In genomic region chr14:85811340-85811739, GRCh38 we compare ENCODE assay signal across 22 cellular contexts.
"Had no signal": no experiment of that assay in that cellular context is flagged by ENCODE, and none has a peak within 500 bp of the region (broad histone marks: within the 10 kb centered on the region; RNA-seq: fewer than 3 reads in every experiment).

No MANE protein-coding gene starts in this region.

- H3K4me1 ChIP-seq: adrenal gland, foreskin keratinocyte, parathyroid adenoma, upper lobe of left lung had no signal

- H3K79me2 ChIP-seq: parathyroid adenoma had no signal

- ATAC-seq: activated naive CD4-positive, alpha-beta T cell treated with anti-CD3 and anti-CD28 coated beads, Interleukin-2, amount 50 U/mL, for 72 hours; foreskin keratinocyte; naive thymus-derived CD8-positive, alpha-beta T cell; sciatic nerve; stimulated activated naive B cell treated with anti-CD40 and anti-IgM and Interleukin-4, amounts not matched to agents 10 μg/mL and 1 μg/mL and 100 μg/mL, for 72 hours; WTC11 had no signal

- H3K27me3 Mint-ChIP-seq: activated CD4-positive, alpha-beta memory T cell treated with anti-CD3 and anti-CD28 coated beads for 36 hours; stimulated activated naive B cell treated with anti-CD40 and anti-IgM and Interleukin-4, amounts not matched to agents 10 μg/mL and 1 μg/mL and 100 μg/mL, for 72 hours had no signal

- H3K9me3 ChIP-seq: adrenal gland, thoracic aorta, upper lobe of left lung had no signal

- H3K4me3 ChIP-seq: adrenal gland, cardiac muscle cell, dorsolateral prefrontal cortex, smooth muscle cell, thoracic aorta, upper lobe of left lung had no signal

- H3K4me2 ChIP-seq: smooth muscle cell had no signal

- H3K4me1 Mint-ChIP-seq: stimulated activated naive B cell treated with anti-CD40 and anti-IgM and Interleukin-4, amounts not matched to agents 10 μg/mL and 1 μg/mL and 100 μg/mL, for 72 hours had no signal

- H3K27ac ChIP-seq: adrenal gland, cardiac muscle cell, dorsolateral prefrontal cortex, foreskin keratinocyte, parathyroid adenoma, thoracic aorta, upper lobe of left lung had no signal

- DNase-seq: activated CD4-positive, alpha-beta memory T cell treated with anti-CD3 and anti-CD28 coated beads for 36 hours; activated CD4-positive, alpha-beta T cell treated with anti-CD3 and anti-CD28 coated beads for 4 hours; activated gamma-delta T cell treated with Interleukin-2 at 50 U/mL for 16 hours; activated T-cell treated with anti-CD3 and anti-CD28 coated beads for 4 hours; adrenal gland; dorsolateral prefrontal cortex; foreskin keratinocyte; hippocampal formation; naive thymus-derived CD8-positive, alpha-beta T cell; stimulated activated CD4-positive, alpha-beta T cell treated with anti-CD3 and anti-CD28 coated beads, Interleukin-4, amount 100 ng/mL, for 4 hours; stimulated activated naive B cell treated with anti-CD40 and anti-IgM and Interleukin-4, amounts not matched to agents 10 μg/mL and 1 μg/mL and 100 μg/mL, for 72 hours had no signal

- H3K36me3 ChIP-seq: adrenal gland, cardiac muscle cell, thoracic aorta, upper lobe of left lung had no signal

- H3K9ac ChIP-seq: parathyroid adenoma had no signal

- H3K27ac Mint-ChIP-seq: activated CD4-positive, alpha-beta memory T cell treated with anti-CD3 and anti-CD28 coated beads for 36 hours; activated naive CD4-positive, alpha-beta T cell treated with anti-CD3 and anti-CD28 coated beads, Interleukin-2, amount 50 U/mL, for 72 hours; activated T-helper 1 cell treated with anti-CD3 and anti-CD28 coated beads, Interleukin-12 subunit alpha, Interleukin-12 subunit beta, Interleukin-2, Interleukin-4 antibody, amounts not matched to agents 30 ng/mL and 10 ng/mL and 1 ng/mL, durations not matched to agents 14 hours and 24 hours and 36 hours; stimulated activated naive B cell treated with anti-CD40 and anti-IgM and Interleukin-4, amounts not matched to agents 10 μg/mL and 1 μg/mL and 100 μg/mL, for 72 hours; T-helper 2 cell treated with Interferon-gamma antibody and Interleukin-4, amounts not matched to agents 5 μg/mL and 100 μg/mL, for 36 hours; WTC11 had no signal

- H3K36me3 Mint-ChIP-seq: activated CD4-positive, alpha-beta memory T cell treated with anti-CD3 and anti-CD28 coated beads for 36 hours; activated naive CD4-positive, alpha-beta T cell treated with anti-CD3 and anti-CD28 coated beads, Interleukin-2, amount 50 U/mL, for 72 hours; stimulated activated naive B cell treated with anti-CD40 and anti-IgM and Interleukin-4, amounts not matched to agents 10 μg/mL and 1 μg/mL and 100 μg/mL, for 72 hours had no signal

- FAIRE-seq: colon had no signal

- H2AFZ ChIP-seq: parathyroid adenoma had no signal

- H3K27me3 ChIP-seq: adrenal gland, cardiac muscle cell, dorsolateral prefrontal cortex, foreskin keratinocyte, upper lobe of left lung had no signal

- H3K4me3 Mint-ChIP-seq: activated CD4-positive, alpha-beta memory T cell treated with anti-CD3 and anti-CD28 coated beads for 36 hours; activated T-helper 1 cell treated with anti-CD3 and anti-CD28 coated beads, Interleukin-12 subunit alpha, Interleukin-12 subunit beta, Interleukin-2, Interleukin-4 antibody, amounts not matched to agents 30 ng/mL and 10 ng/mL and 1 ng/mL, durations not matched to agents 14 hours and 24 hours and 36 hours; naive thymus-derived CD8-positive, alpha-beta T cell; stimulated activated naive B cell treated with anti-CD40 and anti-IgM and Interleukin-4, amounts not matched to agents 10 μg/mL and 1 μg/mL and 100 μg/mL, for 72 hours; T-helper 2 cell treated with Interferon-gamma antibody and Interleukin-4, amounts not matched to agents 5 μg/mL and 100 μg/mL, for 36 hours; WTC11 had no signal
